ENCODE assay signal across 1 cellular context in the genomic region with DNA sequence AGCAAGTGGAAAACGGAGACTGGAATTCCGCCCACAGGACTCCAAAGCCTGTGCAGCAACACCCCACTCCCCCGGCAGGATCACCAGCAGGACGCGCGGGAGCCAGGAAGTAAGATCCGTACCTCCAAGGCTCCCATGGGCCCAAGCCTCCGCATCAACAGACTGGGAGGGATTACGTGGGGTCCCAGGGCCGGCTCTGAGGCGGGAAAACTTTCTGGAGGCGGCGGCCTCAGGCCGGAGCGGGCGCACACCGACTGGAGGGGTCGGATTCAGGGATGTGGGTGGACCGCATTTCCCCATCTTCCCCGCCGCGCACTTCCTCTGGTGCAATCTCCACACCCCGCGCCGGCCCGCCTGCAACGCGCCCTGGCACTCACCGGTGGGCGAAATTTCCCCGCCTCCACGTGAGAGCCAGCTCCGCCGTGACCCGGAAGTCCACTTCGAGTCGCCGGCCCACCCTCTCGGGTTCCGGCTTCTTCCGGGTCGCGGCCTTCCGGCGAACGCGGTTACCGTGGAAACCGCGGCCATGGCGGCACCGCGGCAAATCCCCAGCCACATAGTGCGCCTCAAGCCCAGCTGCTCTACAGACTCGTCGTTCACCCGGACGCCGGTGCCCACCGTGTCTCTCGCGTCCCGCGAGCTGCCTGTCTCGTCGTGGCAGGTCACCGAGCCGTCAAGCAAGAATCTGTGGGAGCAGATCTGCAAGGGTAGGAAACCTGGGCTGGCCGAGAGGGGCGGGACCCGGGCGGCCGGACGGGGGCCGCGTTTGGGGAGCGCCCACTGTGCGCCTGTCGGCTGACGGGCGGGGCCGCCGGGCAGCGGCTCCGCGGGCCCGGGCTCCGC.
TF ChIP-seq lines count a peak whose summit lies in the region.

Gene IQCK, plus strand, starts transcription at position 491 of the 843 bp plus-strand sequence. Its CDS starts 36 bp downstream, at position 527.
A gene with protein sequence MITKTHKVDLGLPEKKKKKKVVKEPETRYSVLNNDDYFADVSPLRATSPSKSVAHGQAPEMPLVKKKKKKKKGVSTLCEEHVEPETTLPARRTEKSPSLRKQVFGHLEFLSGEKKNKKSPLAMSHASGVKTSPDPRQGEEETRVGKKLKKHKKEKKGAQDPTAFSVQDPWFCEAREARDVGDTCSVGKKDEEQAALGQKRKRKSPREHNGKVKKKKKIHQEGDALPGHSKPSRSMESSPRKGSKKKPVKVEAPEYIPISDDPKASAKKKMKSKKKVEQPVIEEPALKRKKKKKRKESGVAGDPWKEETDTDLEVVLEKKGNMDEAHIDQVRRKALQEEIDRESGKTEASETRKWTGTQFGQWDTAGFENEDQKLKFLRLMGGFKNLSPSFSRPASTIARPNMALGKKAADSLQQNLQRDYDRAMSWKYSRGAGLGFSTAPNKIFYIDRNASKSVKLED (minus strand): TSS at position 447 of the 843 bp plus-strand sequence. CDS start 3,192 bp downstream, outside the sequence.

TF ChIP-seq in GM12878, 131 proteins besides CTCF, POLR2A, EP300 and RAD21 (continued from another document and continues in another):
- TF ChIP-seq, protein P1, sequence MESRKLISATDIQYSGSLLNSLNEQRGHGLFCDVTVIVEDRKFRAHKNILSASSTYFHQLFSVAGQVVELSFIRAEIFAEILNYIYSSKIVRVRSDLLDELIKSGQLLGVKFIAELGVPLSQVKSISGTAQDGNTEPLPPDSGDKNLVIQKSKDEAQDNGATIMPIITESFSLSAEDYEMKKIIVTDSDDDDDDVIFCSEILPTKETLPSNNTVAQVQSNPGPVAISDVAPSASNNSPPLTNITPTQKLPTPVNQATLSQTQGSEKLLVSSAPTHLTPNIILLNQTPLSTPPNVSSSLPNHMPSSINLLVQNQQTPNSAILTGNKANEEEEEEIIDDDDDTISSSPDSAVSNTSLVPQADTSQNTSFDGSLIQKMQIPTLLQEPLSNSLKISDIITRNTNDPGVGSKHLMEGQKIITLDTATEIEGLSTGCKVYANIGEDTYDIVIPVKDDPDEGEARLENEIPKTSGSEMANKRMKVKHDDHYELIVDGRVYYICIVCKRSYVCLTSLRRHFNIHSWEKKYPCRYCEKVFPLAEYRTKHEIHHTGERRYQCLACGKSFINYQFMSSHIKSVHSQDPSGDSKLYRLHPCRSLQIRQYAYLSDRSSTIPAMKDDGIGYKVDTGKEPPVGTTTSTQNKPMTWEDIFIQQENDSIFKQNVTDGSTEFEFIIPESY (IDR thresholded peaks at IDR 0.05): no peak
- TF ChIP-seq SUZ12 (IDR thresholded peaks at IDR 0.05; ENCODE audit: unreplicated experiment) (no peak), KDM1A (IDR thresholded peaks at IDR 0.05; ENCODE audit: borderline replicate concordance) (no peak), ZNF622 (IDR thresholded peaks at IDR 0.05) (no peak), TARDBP (IDR thresholded peaks at IDR 0.05; ENCODE audit: borderline replicate concordance) (no peak; the same call in 1 of the 2 replicates), CBX3 (IDR thresholded peaks at IDR 0.05; ENCODE audit: borderline replicate concordance, low read depth) (no peak), CUX1 (IDR thresholded peaks at IDR 0.05; ENCODE audit: insufficient replicate concordance, low read depth, low read length) (no peak), SKIL (IDR thresholded peaks at IDR 0.05; ENCODE audit: low read depth, poor library complexity, severe bottlenecking) (no peak), NR2F1 (conservative IDR thresholded peaks at IDR 0.05) (no peak; the same call in none of the 2 replicates), IRF4 (IDR thresholded peaks at IDR 0.05; ENCODE audit: low read depth, low read length) (no peak), E2F4 (IDR thresholded peaks at IDR 0.05; ENCODE audit: low read depth, low read length) (peak; percentile 42), SREBF2 (IDR thresholded peaks at IDR 0.05; ENCODE audit: low read length) (peak; percentile 50; the same call in 1 of the 2 replicates), CEBPB (IDR thresholded peaks at IDR 0.05; ENCODE audit: borderline replicate concordance in 1 of 2, low read depth in 2 of 2, low read length in 2 of 2) (no peak), MEF2A (IDR thresholded peaks at IDR 0.05; ENCODE audit: insufficient read depth, low read depth, low read length) (no peak), HDAC2 (IDR thresholded peaks at IDR 0.05) (no peak), EGR1 (IDR thresholded peaks at IDR 0.05; ENCODE audit: borderline replicate concordance in 1 of 2, low read depth in 2 of 2, low read length in 2 of 2) (peak in 1 of 2 experiments; percentile 41; a peak in 1 of 3 replicates), KLF5 (IDR thresholded peaks at IDR 0.05; ENCODE audit: partially characterized antibody) (peak; percentile 55), YBX1 (IDR thresholded peaks at IDR 0.05) (no peak), JUNB (IDR thresholded peaks at IDR 0.05) (no peak), RBBP5 (conservative IDR thresholded peaks at IDR 0.05) (no peak), SPI1 (IDR thresholded peaks at IDR 0.05; ENCODE audit: borderline replicate concordance, insufficient read depth, low read depth, low read length) (no peak), POLR2AphosphoS2 (IDR thresholded peaks at IDR 0.05; ENCODE audit: low read depth, low read length) (no peak), NFXL1 (IDR thresholded peaks at IDR 0.05; ENCODE audit: borderline replicate concordance) (no peak), EED (IDR thresholded peaks at IDR 0.05; ENCODE audit: low read depth) (no peak), ZNF687 (IDR thresholded peaks at IDR 0.05) (no peak), HDAC6 (IDR thresholded peaks at IDR 0.05; ENCODE audit: unreplicated experiment) (no peak)
- TF ChIP-seq, protein P2, sequence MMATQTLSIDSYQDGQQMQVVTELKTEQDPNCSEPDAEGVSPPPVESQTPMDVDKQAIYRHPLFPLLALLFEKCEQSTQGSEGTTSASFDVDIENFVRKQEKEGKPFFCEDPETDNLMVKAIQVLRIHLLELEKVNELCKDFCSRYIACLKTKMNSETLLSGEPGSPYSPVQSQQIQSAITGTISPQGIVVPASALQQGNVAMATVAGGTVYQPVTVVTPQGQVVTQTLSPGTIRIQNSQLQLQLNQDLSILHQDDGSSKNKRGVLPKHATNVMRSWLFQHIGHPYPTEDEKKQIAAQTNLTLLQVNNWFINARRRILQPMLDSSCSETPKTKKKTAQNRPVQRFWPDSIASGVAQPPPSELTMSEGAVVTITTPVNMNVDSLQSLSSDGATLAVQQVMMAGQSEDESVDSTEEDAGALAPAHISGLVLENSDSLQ (IDR thresholded peaks at IDR 0.05): peak; percentile 49; the same call in 1 of the 2 replicates
- TF ChIP-seq, protein P3, sequence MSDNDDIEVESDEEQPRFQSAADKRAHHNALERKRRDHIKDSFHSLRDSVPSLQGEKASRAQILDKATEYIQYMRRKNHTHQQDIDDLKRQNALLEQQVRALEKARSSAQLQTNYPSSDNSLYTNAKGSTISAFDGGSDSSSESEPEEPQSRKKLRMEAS (IDR thresholded peaks at IDR 0.05; ENCODE audit: low read depth, low read length): peak; percentile 94
- TF ChIP-seq, protein P4, sequence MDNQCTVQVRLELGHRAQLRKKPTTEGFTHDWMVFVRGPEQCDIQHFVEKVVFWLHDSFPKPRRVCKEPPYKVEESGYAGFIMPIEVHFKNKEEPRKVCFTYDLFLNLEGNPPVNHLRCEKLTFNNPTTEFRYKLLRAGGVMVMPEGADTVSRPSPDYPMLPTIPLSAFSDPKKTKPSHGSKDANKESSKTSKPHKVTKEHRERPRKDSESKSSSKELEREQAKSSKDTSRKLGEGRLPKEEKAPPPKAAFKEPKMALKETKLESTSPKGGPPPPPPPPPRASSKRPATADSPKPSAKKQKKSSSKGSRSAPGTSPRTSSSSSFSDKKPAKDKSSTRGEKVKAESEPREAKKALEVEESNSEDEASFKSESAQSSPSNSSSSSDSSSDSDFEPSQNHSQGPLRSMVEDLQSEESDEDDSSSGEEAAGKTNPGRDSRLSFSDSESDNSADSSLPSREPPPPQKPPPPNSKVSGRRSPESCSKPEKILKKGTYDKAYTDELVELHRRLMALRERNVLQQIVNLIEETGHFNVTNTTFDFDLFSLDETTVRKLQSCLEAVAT (IDR thresholded peaks at IDR 0.05): no peak; the same call in 1 of the 2 replicates
